In the genomic region with DNA sequence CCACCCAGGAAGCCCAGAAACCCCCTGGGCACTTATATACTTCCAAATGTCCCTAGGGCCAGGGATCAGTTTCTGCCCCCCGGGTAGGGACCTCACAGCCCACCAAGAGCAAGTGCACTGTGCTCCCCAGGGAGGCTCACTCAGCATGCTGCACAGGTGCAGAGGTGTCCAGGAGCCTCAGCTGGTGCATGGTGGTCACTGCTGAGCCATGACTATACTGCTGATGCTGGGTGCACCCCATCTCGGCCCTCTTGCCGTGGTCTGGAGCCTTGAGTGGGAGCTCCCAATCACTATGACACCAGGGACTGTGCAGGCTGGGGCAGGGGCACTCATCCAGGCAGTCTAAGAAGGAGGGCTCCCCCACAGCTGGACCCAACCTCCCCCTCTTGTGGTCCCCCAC, we compare ENCODE assay signal across 23 cellular contexts.
A peak's percentile ranks its signal among the peaks of the same experiment; 100 is the strongest.
DNase-seq lines count a peak whose midpoint lies in the region; ATAC-seq lines count a peak whose summit lies in the region.
"Had no signal": no experiment of that assay in that cellular context is flagged by ENCODE, and none has a peak within 500 bp of the region (broad histone marks: within the 10 kb centered on the region; RNA-seq: fewer than 3 reads in every experiment).

No MANE protein-coding gene starts in this region.

- H4K8ac ChIP-seq in neuronal stem cell (ENCODE audit: low read depth, low read length), result no peak overlapping the region

- no peak overlapping the region for H3K27ac Mint-ChIP-seq in stimulated activated naive CD8-positive, alpha-beta T cell treated with anti-CD3 and anti-CD28 coated beads, Interleukin-15, amount 100 ng/mL, for 72 hours
- no peak overlapping the region for H3K27ac Mint-ChIP-seq in activated naive CD8-positive, alpha-beta T cell treated with anti-CD3 and anti-CD28 coated beads for 36 hours
- H3K27ac Mint-ChIP-seq: CD4-positive, CD25-positive, alpha-beta regulatory T cell; CD8-positive, alpha-beta memory T cell had no signal

- no peaks in the 10 kb centered on the region for H3K9me3 Mint-ChIP-seq in stimulated activated naive CD8-positive, alpha-beta T cell treated with anti-CD3 and anti-CD28 coated beads, Interleukin-15, amount 100 ng/mL, for 72 hours
- H3K9me3 Mint-ChIP-seq in activated naive CD8-positive, alpha-beta T cell treated with anti-CD3 and anti-CD28 coated beads for 36 hours, result no peaks in the 10 kb centered on the region
- H3K9me3 Mint-ChIP-seq: CD8-positive, alpha-beta memory T cell had no signal

- H3K18ac ChIP-seq in neuronal stem cell (ENCODE audit: low read length), result peak overlapping the region; percentile 53

- no peak overlapping the region for H3K9ac ChIP-seq in neuronal stem cell (ENCODE audit: low read depth, low read length, poor library complexity)
- H3K9ac ChIP-seq: BLaER1 had no signal

- H3K36me3 ChIP-seq in neuronal stem cell (replicated peaks in 1 of 2; ENCODE audit: control insufficient read depth in 2 of 2, insufficient read depth in 2 of 2, low read length in 2 of 2), result no peaks in the 10 kb centered on the region
- H3K36me3 ChIP-seq: BE2C, BLaER1 had no signal

- no peak for DNase-seq in stimulated activated naive CD8-positive, alpha-beta T cell treated with anti-CD3 and anti-CD28 coated beads, Interleukin-15, amount 100 ng/mL, for 72 hours
- DNase-seq in stimulated activated naive CD8-positive, alpha-beta T cell treated with anti-CD3 and anti-CD28 coated beads, Interleukin-15, Interleukin-2, amounts not matched to agents 100 U/mL and 50 U/mL, for 24 hours, result no peak
- DNase-seq in neuronal stem cell (ENCODE audit: low spot score) (no peak), SHP77 (lab: John Stamatoyannopoulos, UW) (no peak)
- no peak for DNase-seq in activated naive CD8-positive, alpha-beta T cell treated with anti-CD3 and anti-CD28 coated beads for 36 hours
- DNase-seq: 8988T; ACHN; BE2C; C1 segment of cervical spinal cord; CD4-positive, alpha-beta memory T cell; CD4-positive, CD25-positive, alpha-beta regulatory T cell; CD8-positive, alpha-beta memory T cell; COR-L47; DMS 273 treated with DMSO at 0.1 percent for 48 hours; DMS153; DMS53; DMS79; DND-41; EL; GDM1 had no signal

- H2AFZ ChIP-seq in neuronal stem cell (ENCODE audit: low read length), result no peak overlapping the region

- no peaks in the 10 kb centered on the region for H3K27me3 ChIP-seq in neuronal stem cell (ENCODE audit: control insufficient read depth in 3 of 3, insufficient read depth in 3 of 3, low read depth in 1 of 3, low read length in 3 of 3)
- H3K27me3 ChIP-seq: BE2C, BLaER1 had no signal

- H3K4me3 ChIP-seq in neuronal stem cell (ENCODE audit: low read length in 2 of 2), result no peak overlapping the region
- H3K4me3 ChIP-seq: BLaER1, GM12878 had no signal

- no CpG with 5 or more reads among the region's 3 CpGs for WGBS in neuronal stem cell (ENCODE audit: extremely low coverage in 2 of 2, insufficient read length in 2 of 2, insufficient replicate concordance in 1 of 2), 2 donors

- H2BK12ac ChIP-seq in neuronal stem cell (ENCODE audit: low read length), result no peak overlapping the region

- no peak overlapping the region for H3K27ac ChIP-seq in neuronal stem cell (replicated peaks; ENCODE audit: low read length)
- H3K27ac ChIP-seq: BLaER1 had no signal

- H4K91ac ChIP-seq in neuronal stem cell (ENCODE audit: low read depth, low read length, poor library complexity), result no peak overlapping the region

- no peak overlapping the region for H3K4me3 Mint-ChIP-seq in stimulated activated naive CD8-positive, alpha-beta T cell treated with anti-CD3 and anti-CD28 coated beads, Interleukin-15, amount 100 ng/mL, for 72 hours
- H3K4me3 Mint-ChIP-seq in activated naive CD8-positive, alpha-beta T cell treated with anti-CD3 and anti-CD28 coated beads for 36 hours, result no peak overlapping the region
- H3K4me3 Mint-ChIP-seq: CD14-positive monocyte; CD4-positive, alpha-beta memory T cell; CD4-positive, CD25-positive, alpha-beta regulatory T cell; CD8-positive, alpha-beta memory T cell had no signal

- H3K23ac ChIP-seq in neuronal stem cell (ENCODE audit: low read depth, low read length, poor library complexity), result no peak overlapping the region

- H3K9me3 ChIP-seq in neuronal stem cell (replicated peaks in 1 of 2; ENCODE audit: control insufficient read depth in 2 of 2, insufficient read depth in 1 of 2, low read depth in 1 of 2, low read length in 2 of 2), result no peaks in the 10 kb centered on the region
- H3K9me3 ChIP-seq: BE2C, BLaER1 had no signal

- H3K4me1 ChIP-seq in neuronal stem cell (ENCODE audit: control insufficient read depth in 2 of 2, insufficient read depth in 1 of 2, low read depth in 1 of 2, low read length in 2 of 2), result no peaks in the 10 kb centered on the region
- H3K4me1 ChIP-seq: BE2C, BLaER1 had no signal

- H3K36me3 Mint-ChIP-seq in activated naive CD8-positive, alpha-beta T cell treated with anti-CD3 and anti-CD28 coated beads for 36 hours, result no peaks in the 10 kb centered on the region
- H3K36me3 Mint-ChIP-seq: CD14-positive monocyte; CD4-positive, alpha-beta memory T cell; CD4-positive, CD25-positive, alpha-beta regulatory T cell; CD8-positive, alpha-beta memory T cell had no signal

- H3K4ac ChIP-seq in neuronal stem cell (ENCODE audit: low read length), result no peak overlapping the region

- no peak overlapping the region for H3K4me2 ChIP-seq in neuronal stem cell (ENCODE audit: insufficient read depth, low read length, poor library complexity, severe bottlenecking)
- H3K4me2 ChIP-seq: BLaER1 had no signal

- no peaks in the 10 kb centered on the region for H3K79me1 ChIP-seq in neuronal stem cell (ENCODE audit: low read depth, low read length)

- ATAC-seq in stimulated activated naive CD8-positive, alpha-beta T cell treated with anti-CD3 and anti-CD28 coated beads, Interleukin-15, amount 100 ng/mL, for 72 hours, result peak; percentile 38
- ATAC-seq in stimulated activated naive CD8-positive, alpha-beta T cell treated with anti-CD3 and anti-CD28 coated beads, Interleukin-15, Interleukin-2, amounts not matched to agents 100 U/mL and 50 U/mL, for 24 hours, result no peak
- ATAC-seq: GM12878 had no signal

- H2BK15ac ChIP-seq in neuronal stem cell (ENCODE audit: low read length), result no peak overlapping the region

- H3K14ac ChIP-seq in neuronal stem cell (ENCODE audit: low read length), result peak overlapping the region; percentile 87

- no peak overlapping the region for H2BK5ac ChIP-seq in neuronal stem cell (ENCODE audit: low read length)

- H3K27me3 Mint-ChIP-seq in stimulated activated naive CD8-positive, alpha-beta T cell treated with anti-CD3 and anti-CD28 coated beads, Interleukin-15, amount 100 ng/mL, for 72 hours, result peaks cover 14% of the 10 kb centered on the region
- H3K27me3 Mint-ChIP-seq in activated naive CD8-positive, alpha-beta T cell treated with anti-CD3 and anti-CD28 coated beads for 36 hours, result peaks cover 5% of the 10 kb centered on the region
- H3K27me3 Mint-ChIP-seq: CD4-positive, alpha-beta memory T cell; CD4-positive, CD25-positive, alpha-beta regulatory T cell; CD8-positive, alpha-beta memory T cell had no signal

- no peaks in the 10 kb centered on the region for H3K4me1 Mint-ChIP-seq in stimulated activated naive CD8-positive, alpha-beta T cell treated with anti-CD3 and anti-CD28 coated beads, Interleukin-15, amount 100 ng/mL, for 72 hours
- H3K4me1 Mint-ChIP-seq in activated naive CD8-positive, alpha-beta T cell treated with anti-CD3 and anti-CD28 coated beads for 36 hours, result no peaks in the 10 kb centered on the region
- H3K4me1 Mint-ChIP-seq: CD14-positive monocyte; CD4-positive, alpha-beta memory T cell; CD4-positive, CD25-positive, alpha-beta regulatory T cell; CD8-positive, alpha-beta memory T cell had no signal

- H2AK5ac ChIP-seq in neuronal stem cell (ENCODE audit: low read depth, low read length), result no peak overlapping the region

- H2BK120ac ChIP-seq in neuronal stem cell (ENCODE audit: low read depth, low read length), result no peak overlapping the region
